Comparison of ENCODE assay signal across 16 cellular contexts in genomic region chr6:97240222-97240621, GRCh38.
A peak's percentile ranks its signal among the peaks of the same experiment; 100 is the strongest.
DNase-seq lines count a peak whose midpoint lies in the region; ATAC-seq and TF ChIP-seq lines count a peak whose summit lies in the region.
"Had no signal": no experiment of that assay in that cellular context is flagged by ENCODE, and none has a peak within 500 bp of the region (broad histone marks: within the 10 kb centered on the region; RNA-seq: fewer than 3 reads in every experiment).

No MANE protein-coding gene starts in this region.

- no peaks in the 10 kb centered on the region for H3K27me3 ChIP-seq in RWPE2 (ENCODE audit: insufficient read depth, poor library complexity, severe bottlenecking)

- no peaks in the 10 kb centered on the region for H3K9me3 ChIP-seq in RWPE2 (ENCODE audit: severe bottlenecking)

- H3K36me3 Mint-ChIP-seq in stimulated activated effector memory CD8-positive, alpha-beta T cell treated with anti-CD3 and anti-CD28 coated beads, Interleukin-12 subunit alpha, Interleukin-12 subunit beta, amount 100 ng/mL, for 72 hours = peaks cover 23% of the 10 kb centered on the region

- no peak overlapping the region for H3K4me3 ChIP-seq in RWPE2 (ENCODE audit: severe bottlenecking)

- H3K27ac ChIP-seq in RWPE2 (ENCODE audit: poor library complexity, severe bottlenecking) = no peak overlapping the region
- peak overlapping the region; percentile 40 for H3K27ac ChIP-seq in epithelial cell of prostate
- H3K27ac ChIP-seq: 22Rv1 had no signal

- H3K9me3 Mint-ChIP-seq in stimulated activated effector memory CD8-positive, alpha-beta T cell treated with anti-CD3 and anti-CD28 coated beads, Interleukin-12 subunit alpha, Interleukin-12 subunit beta, amount 100 ng/mL, for 72 hours = peaks cover 11% of the 10 kb centered on the region

- H3K36me3 ChIP-seq in RWPE2 (ENCODE audit: low read depth) = peaks cover 46% of the 10 kb centered on the region

- peaks cover 4% of the 10 kb centered on the region for H3K4me1 ChIP-seq in RWPE2 (ENCODE audit: insufficient read depth, poor library complexity, severe bottlenecking)

- no peak overlapping the region for H3K27ac Mint-ChIP-seq in stimulated activated effector memory CD8-positive, alpha-beta T cell treated with anti-CD3 and anti-CD28 coated beads, Interleukin-12 subunit alpha, Interleukin-12 subunit beta, amount 100 ng/mL, for 72 hours
- H3K27ac Mint-ChIP-seq: activated CD4-positive, alpha-beta memory T cell treated with anti-CD3 and anti-CD28 coated beads, Interleukin-2, amount 10 ng/mL, durations not matched to agents 7 days and 5 days; memory B cell had no signal

- peak; percentile 1 for DNase-seq in DMS53 (lab: John Stamatoyannopoulos, UW)
- no peak for DNase-seq in DMS53 treated with DMSO at 0.1 percent for 48 hours (lab: John Stamatoyannopoulos, UW; ENCODE audit: unreplicated experiment)
- no peak for DNase-seq in RWPE2 (ENCODE audit: low spot score)
- peak; percentile 5 for DNase-seq in epithelial cell of prostate (ENCODE audit: low read depth, low spot score)
- no peak for DNase-seq in stimulated activated effector memory CD8-positive, alpha-beta T cell treated with anti-CD3 and anti-CD28 coated beads, Interleukin-12 subunit alpha, Interleukin-12 subunit beta, amount 100 ng/mL, for 72 hours (ENCODE audit: low spot score in 2 of 2)
- no peak for DNase-seq in NCI-H1417 (lab: John Stamatoyannopoulos, UW)
- DNase-seq: activated CD4-positive, alpha-beta memory T cell treated with anti-CD3 and anti-CD28 coated beads, Interleukin-2, amount 10 ng/mL, durations not matched to agents 7 days and 5 days; KBM-7; NCI-H1694 treated with DMSO at 0.1 percent for 48 hours; NCI-H69; occipital lobe; Right ventricle myocardium superior had no signal

- H3K4me1 Mint-ChIP-seq in stimulated activated effector memory CD8-positive, alpha-beta T cell treated with anti-CD3 and anti-CD28 coated beads, Interleukin-12 subunit alpha, Interleukin-12 subunit beta, amount 100 ng/mL, for 72 hours = no peaks in the 10 kb centered on the region
- H3K4me1 Mint-ChIP-seq: memory B cell had no signal

- no peak overlapping the region for H3K4me3 Mint-ChIP-seq in stimulated activated effector memory CD8-positive, alpha-beta T cell treated with anti-CD3 and anti-CD28 coated beads, Interleukin-12 subunit alpha, Interleukin-12 subunit beta, amount 100 ng/mL, for 72 hours
- H3K4me3 Mint-ChIP-seq: activated CD4-positive, alpha-beta memory T cell treated with anti-CD3 and anti-CD28 coated beads, Interleukin-2, amount 10 ng/mL, durations not matched to agents 7 days and 5 days; memory B cell had no signal

- TF ChIP-seq CTCF in RWPE2 (IDR thresholded peaks at IDR 0.05; ENCODE audit: poor library complexity, severe bottlenecking) = no peak

- ATAC-seq in RWPE2 (ENCODE audit: low read depth) = peak; percentile 96
- ATAC-seq in stimulated activated effector memory CD8-positive, alpha-beta T cell treated with anti-CD3 and anti-CD28 coated beads, Interleukin-12 subunit alpha, Interleukin-12 subunit beta, amount 100 ng/mL, for 72 hours = peak; percentile 36
- no peak for ATAC-seq in HG02938 (IDR thresholded peaks at IDR 0.05; ENCODE audit: unreplicated experiment)
- no peak for ATAC-seq in GM21390 (IDR thresholded peaks at IDR 0.05; ENCODE audit: unreplicated experiment)

Comparison
In these comparisons a context has a peak if more than half of its experiments do, and no peak if none do; other contexts are left out.
1. DNase-seq: peak in DMS53 (single experiment) and epithelial cell of prostate (single experiment); none in DMS53 treated with DMSO at 0.1 percent for 48 hours (single experiment), RWPE2 (single experiment), stimulated activated effector memory CD8-positive, alpha-beta T cell treated with anti-CD3 and anti-CD28 coated beads, Interleukin-12 subunit alpha, Interleukin-12 subunit beta, amount 100 ng/mL, for 72 hours (0 of 2) and NCI-H1417 (0 of 3).
2. ATAC-seq: peak in RWPE2 (single experiment) and stimulated activated effector memory CD8-positive, alpha-beta T cell treated with anti-CD3 and anti-CD28 coated beads, Interleukin-12 subunit alpha, Interleukin-12 subunit beta, amount 100 ng/mL, for 72 hours (single experiment); none in HG02938 (single experiment) and GM21390 (single experiment).